8 cellular contexts compared by ENCODE assay signal in genomic region chr5:141369994-141370848, GRCh38. TPM values are rescaled to one million over a fixed set of nuclear protein-coding genes. Genes with fewer than 3 reads are reported as not detected.
DNase-seq lines count a peak whose midpoint lies in the region; ATAC-seq and TF ChIP-seq lines count a peak whose summit lies in the region.

TSS of gene PCDHGB3 (plus strand) at chr5:141370242. CDS start at chr5:141370395, 153 bp downstream.

- H3K36me3 ChIP-seq in rectal smooth muscle tissue (ENCODE audit: control insufficient read depth, insufficient read depth, low read length) (peaks cover 3% of the 10 kb centered on the region), neural progenitor cell (no peaks in the 10 kb centered on the region)

- H3K9me3 ChIP-seq in neural progenitor cell (ENCODE audit: low read depth): peaks cover 3% of the 10 kb centered on the region

- H3K27me3 ChIP-seq in rectal smooth muscle tissue (ENCODE audit: control insufficient read depth, insufficient read depth, low read length) (no peaks in the 10 kb centered on the region), neural progenitor cell (no peaks in the 10 kb centered on the region)

- no peaks in the 10 kb centered on the region for H3K4me1 ChIP-seq in rectal smooth muscle tissue (ENCODE audit: control insufficient read depth, insufficient read depth, low read length)
- H3K4me1 ChIP-seq in neural progenitor cell: no peaks in the 10 kb centered on the region

- H3K36me3 Mint-ChIP-seq in endothelial cell (ENCODE audit: low read depth, unreplicated experiment) (peaks cover 56% of the 10 kb centered on the region), neural progenitor cell (peaks cover 4% of the 10 kb centered on the region)

- peak within 1 kb of the TSS; percentile 76 for H3K4me3 Mint-ChIP-seq in endothelial cell (ENCODE audit: unreplicated experiment)
- no peak within 1 kb of the TSS for H3K4me3 Mint-ChIP-seq in neural progenitor cell

- H3K27ac Mint-ChIP-seq in endothelial cell (ENCODE audit: unreplicated experiment): no peak within 1 kb of the TSS
- no peak within 1 kb of the TSS for H3K27ac Mint-ChIP-seq in neural progenitor cell

- H3K9ac ChIP-seq in rectal smooth muscle tissue (ENCODE audit: low read length): no peak within 1 kb of the TSS
- H3K9ac ChIP-seq in neural progenitor cell: no peak within 1 kb of the TSS

- H3K27ac ChIP-seq in rectal smooth muscle tissue (ENCODE audit: low read depth, low read length) (no peak within 1 kb of the TSS), neural progenitor cell (no peak within 1 kb of the TSS)

- in situ Hi-C loops in SK-MEL-5 (cut with HindIII; ENCODE audit: low pct_unique_long_range_greater_than_20kb, low sequenced_read_pairs): no loop called here

- H3K4me1 Mint-ChIP-seq in endothelial cell (ENCODE audit: unreplicated experiment) (no peaks in the 10 kb centered on the region), neural progenitor cell (no peaks in the 10 kb centered on the region)

- H3K9me3 Mint-ChIP-seq in endothelial cell (ENCODE audit: unreplicated experiment) (peaks cover 28% of the 10 kb centered on the region), neural progenitor cell (peaks cover 55% of the 10 kb centered on the region)

- H3K27me3 Mint-ChIP-seq in endothelial cell (ENCODE audit: unreplicated experiment): peaks cover 2% of the 10 kb centered on the region
- peaks cover 8% of the 10 kb centered on the region for H3K27me3 Mint-ChIP-seq in neural progenitor cell (ENCODE audit: insufficient read depth, low read depth)

- peak within 1 kb of the TSS; percentile 48 for H3K4me3 ChIP-seq in rectal smooth muscle tissue (ENCODE audit: low read length)
- no peak within 1 kb of the TSS for H3K4me3 ChIP-seq in neural progenitor cell

- H2AFZ ChIP-seq in neural progenitor cell (replicated peaks): no peak within 1 kb of the TSS

- peak; percentile 88 for ATAC-seq in GM18498 (IDR thresholded peaks at IDR 0.05; ENCODE audit: unreplicated experiment)
- peak; percentile 89 for ATAC-seq in HG02623 (IDR thresholded peaks at IDR 0.05; ENCODE audit: unreplicated experiment)

- H3K4me2 ChIP-seq in neural progenitor cell: no peak within 1 kb of the TSS

- TF ChIP-seq CTCF in endothelial cell (IDR thresholded peaks at IDR 0.05; ENCODE audit: unreplicated experiment) (no peak), neural progenitor cell (IDR thresholded peaks at IDR 0.05) (no peak)

- no peaks in the 10 kb centered on the region for H4K20me1 ChIP-seq in neural progenitor cell (ENCODE audit: low read depth)

- DNase-seq in SK-MEL-5 (ENCODE audit: low read depth, low spot score) (peak; percentile 33), endothelial cell (ENCODE audit: low spot score) (no peak), NCI-H146 (lab: John Stamatoyannopoulos, UW) (no peak), neural progenitor cell (ENCODE audit: low spot score) (no peak), COLO668 (lab: John Stamatoyannopoulos, UW; ENCODE audit: unreplicated experiment) (no peak)

- H3F3A ChIP-seq in neural progenitor cell (ENCODE audit: low read depth): no peaks in the 10 kb centered on the region

- no peaks in the 10 kb centered on the region for H3K79me2 ChIP-seq in neural progenitor cell (ENCODE audit: low read depth)

RNA-seq across cellular contexts. Expression of gene PCDHGB3, which starts in this region (rescaled TPM):
- 0.21 and 0.53 TPM in 2 replicates for total RNA-seq in SK-MEL-5 (2014; rRNA removed; shearing (Covaris generic))
- polyA plus RNA-seq in SK-MEL-5 (2015; cell fraction: cytosol; rRNA removed): 0.46 and 0.91 TPM in 2 replicates
- polyA plus RNA-seq in SK-MEL-5 (2015; cell fraction: nucleus; rRNA removed): 0.33 and 1.0 TPM in 2 replicates
- 4.1 TPM for total RNA-seq in endothelial cell (ENCODE audit: unreplicated experiment)
- 0.74 and 0.95 TPM in 2 replicates for total RNA-seq in neural progenitor cell (ENCODE audit: low replicate concordance)
